In the genomic region with DNA sequence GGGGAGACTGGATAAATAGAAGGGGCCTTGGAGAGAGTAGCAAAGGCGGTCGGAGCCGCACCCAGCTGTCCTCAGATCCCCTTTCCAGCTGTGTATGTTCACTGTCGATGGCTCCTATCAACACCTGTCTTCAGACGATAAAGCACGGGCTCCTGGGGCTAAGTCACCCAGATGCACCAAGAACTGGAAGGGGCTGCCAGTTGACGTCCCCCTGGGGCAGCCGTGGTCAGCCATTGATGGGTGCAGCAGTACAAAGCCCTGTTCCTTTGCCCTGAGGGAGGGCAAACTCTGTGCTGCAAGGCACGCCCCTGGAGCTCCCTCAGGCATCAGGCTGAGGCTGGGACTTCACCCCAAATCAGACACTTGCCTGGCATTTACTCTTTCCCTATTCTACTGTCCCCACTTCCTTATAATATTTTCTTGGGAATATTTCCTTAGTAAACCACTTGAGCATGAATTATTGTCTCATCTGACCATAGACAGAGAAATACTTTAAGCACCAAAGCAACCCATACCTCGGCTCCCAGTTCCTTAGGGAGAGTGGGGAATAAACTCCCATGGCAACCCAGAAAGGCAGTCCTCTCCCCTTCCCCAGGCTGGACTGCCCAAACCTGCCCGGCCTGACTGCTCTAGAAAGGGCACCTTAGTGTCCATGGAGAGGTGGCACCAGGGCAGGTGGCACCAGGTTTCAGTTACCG, we compare ENCODE assay signal across 1 cellular context.
TF ChIP-seq lines count a peak whose summit lies in the region.

No MANE protein-coding gene starts in this region.

TF ChIP-seq in HCT116, 20 proteins besides CTCF, POLR2A, EP300 and RAD21:
- no peak for TF ChIP-seq ELF1 (IDR thresholded peaks at IDR 0.05; ENCODE audit: borderline replicate concordance, low read depth)
- no peak for TF ChIP-seq EZH2 (IDR thresholded peaks at IDR 0.05)
- TF ChIP-seq, protein P1, sequence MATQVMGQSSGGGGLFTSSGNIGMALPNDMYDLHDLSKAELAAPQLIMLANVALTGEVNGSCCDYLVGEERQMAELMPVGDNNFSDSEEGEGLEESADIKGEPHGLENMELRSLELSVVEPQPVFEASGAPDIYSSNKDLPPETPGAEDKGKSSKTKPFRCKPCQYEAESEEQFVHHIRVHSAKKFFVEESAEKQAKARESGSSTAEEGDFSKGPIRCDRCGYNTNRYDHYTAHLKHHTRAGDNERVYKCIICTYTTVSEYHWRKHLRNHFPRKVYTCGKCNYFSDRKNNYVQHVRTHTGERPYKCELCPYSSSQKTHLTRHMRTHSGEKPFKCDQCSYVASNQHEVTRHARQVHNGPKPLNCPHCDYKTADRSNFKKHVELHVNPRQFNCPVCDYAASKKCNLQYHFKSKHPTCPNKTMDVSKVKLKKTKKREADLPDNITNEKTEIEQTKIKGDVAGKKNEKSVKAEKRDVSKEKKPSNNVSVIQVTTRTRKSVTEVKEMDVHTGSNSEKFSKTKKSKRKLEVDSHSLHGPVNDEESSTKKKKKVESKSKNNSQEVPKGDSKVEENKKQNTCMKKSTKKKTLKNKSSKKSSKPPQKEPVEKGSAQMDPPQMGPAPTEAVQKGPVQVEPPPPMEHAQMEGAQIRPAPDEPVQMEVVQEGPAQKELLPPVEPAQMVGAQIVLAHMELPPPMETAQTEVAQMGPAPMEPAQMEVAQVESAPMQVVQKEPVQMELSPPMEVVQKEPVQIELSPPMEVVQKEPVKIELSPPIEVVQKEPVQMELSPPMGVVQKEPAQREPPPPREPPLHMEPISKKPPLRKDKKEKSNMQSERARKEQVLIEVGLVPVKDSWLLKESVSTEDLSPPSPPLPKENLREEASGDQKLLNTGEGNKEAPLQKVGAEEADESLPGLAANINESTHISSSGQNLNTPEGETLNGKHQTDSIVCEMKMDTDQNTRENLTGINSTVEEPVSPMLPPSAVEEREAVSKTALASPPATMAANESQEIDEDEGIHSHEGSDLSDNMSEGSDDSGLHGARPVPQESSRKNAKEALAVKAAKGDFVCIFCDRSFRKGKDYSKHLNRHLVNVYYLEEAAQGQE (IDR thresholded peaks at IDR 0.05; ENCODE audit: low read depth): no peak
- no peak for TF ChIP-seq SP1 (IDR thresholded peaks at IDR 0.05; ENCODE audit: low read depth)
- no peak for TF ChIP-seq CEBPB (IDR thresholded peaks at IDR 0.05; ENCODE audit: low read depth)
- TF ChIP-seq EZH2phosphoT487 (IDR thresholded peaks at IDR 0.05; ENCODE audit: borderline replicate concordance): no peak
- no peak for TF ChIP-seq JUND (IDR thresholded peaks at IDR 0.05)
- no peak for TF ChIP-seq ZFX (IDR thresholded peaks at IDR 0.05)
- TF ChIP-seq ZNF274 (IDR thresholded peaks at IDR 0.05; ENCODE audit: low read depth, low read length): no peak
- TF ChIP-seq, protein P2, sequence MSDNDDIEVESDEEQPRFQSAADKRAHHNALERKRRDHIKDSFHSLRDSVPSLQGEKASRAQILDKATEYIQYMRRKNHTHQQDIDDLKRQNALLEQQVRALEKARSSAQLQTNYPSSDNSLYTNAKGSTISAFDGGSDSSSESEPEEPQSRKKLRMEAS (IDR thresholded peaks at IDR 0.05): no peak
- TF ChIP-seq POLR2AphosphoS5 (IDR thresholded peaks at IDR 0.05; ENCODE audit: low read depth, low read length): no peak
- no peak for TF ChIP-seq SRF (IDR thresholded peaks at IDR 0.05; ENCODE audit: low read depth)
- no peak for TF ChIP-seq YY1 (IDR thresholded peaks at IDR 0.05; ENCODE audit: extremely low read depth, insufficient replicate concordance, low read depth, low read length)
- no peak for TF ChIP-seq TCF7L2 (IDR thresholded peaks at IDR 0.05; ENCODE audit: borderline replicate concordance, extremely low read depth, insufficient read depth, insufficient read length)
- no peak for TF ChIP-seq EGR1 (IDR thresholded peaks at IDR 0.05; ENCODE audit: low read depth)
- TF ChIP-seq SIN3A (IDR thresholded peaks at IDR 0.05; ENCODE audit: low read depth): no peak
- TF ChIP-seq, protein P3, sequence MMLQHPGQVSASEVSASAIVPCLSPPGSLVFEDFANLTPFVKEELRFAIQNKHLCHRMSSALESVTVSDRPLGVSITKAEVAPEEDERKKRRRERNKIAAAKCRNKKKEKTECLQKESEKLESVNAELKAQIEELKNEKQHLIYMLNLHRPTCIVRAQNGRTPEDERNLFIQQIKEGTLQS (IDR thresholded peaks at IDR 0.05): no peak
- no peak for TF ChIP-seq CBX3 (IDR thresholded peaks at IDR 0.05; ENCODE audit: low read depth)
- no peak for TF ChIP-seq FOSL1 (IDR thresholded peaks at IDR 0.05; ENCODE audit: low read depth)
- TF ChIP-seq, protein P4, sequence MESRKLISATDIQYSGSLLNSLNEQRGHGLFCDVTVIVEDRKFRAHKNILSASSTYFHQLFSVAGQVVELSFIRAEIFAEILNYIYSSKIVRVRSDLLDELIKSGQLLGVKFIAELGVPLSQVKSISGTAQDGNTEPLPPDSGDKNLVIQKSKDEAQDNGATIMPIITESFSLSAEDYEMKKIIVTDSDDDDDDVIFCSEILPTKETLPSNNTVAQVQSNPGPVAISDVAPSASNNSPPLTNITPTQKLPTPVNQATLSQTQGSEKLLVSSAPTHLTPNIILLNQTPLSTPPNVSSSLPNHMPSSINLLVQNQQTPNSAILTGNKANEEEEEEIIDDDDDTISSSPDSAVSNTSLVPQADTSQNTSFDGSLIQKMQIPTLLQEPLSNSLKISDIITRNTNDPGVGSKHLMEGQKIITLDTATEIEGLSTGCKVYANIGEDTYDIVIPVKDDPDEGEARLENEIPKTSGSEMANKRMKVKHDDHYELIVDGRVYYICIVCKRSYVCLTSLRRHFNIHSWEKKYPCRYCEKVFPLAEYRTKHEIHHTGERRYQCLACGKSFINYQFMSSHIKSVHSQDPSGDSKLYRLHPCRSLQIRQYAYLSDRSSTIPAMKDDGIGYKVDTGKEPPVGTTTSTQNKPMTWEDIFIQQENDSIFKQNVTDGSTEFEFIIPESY (IDR thresholded peaks at IDR 0.05; ENCODE audit: extremely low read depth, insufficient replicate concordance, low read length): no peak
